ENCODE assay signal across 24 cellular contexts in the genomic region with DNA sequence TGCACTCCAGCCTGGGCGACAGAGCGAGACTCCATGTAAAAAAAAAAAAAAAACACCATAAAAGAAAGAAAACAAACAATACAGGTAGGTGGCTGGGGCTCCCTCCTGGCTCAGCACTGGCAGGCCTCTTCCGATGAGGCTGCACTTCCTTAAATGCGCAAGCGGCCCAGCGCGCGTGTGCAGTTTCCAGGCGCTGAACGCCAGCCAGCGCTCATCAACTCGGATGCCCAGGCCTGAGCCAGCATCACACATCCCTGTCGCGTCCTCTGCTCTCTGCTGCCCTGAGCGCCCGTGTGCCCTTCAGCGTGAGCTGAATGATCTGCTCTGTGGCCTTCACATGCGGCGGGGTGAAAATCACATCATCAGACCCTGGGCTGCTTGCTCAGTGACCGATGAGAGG. TPM values are rescaled to one million over a fixed set of nuclear protein-coding genes. Genes with fewer than 3 reads are reported as not detected.
DNase-seq lines count a peak whose midpoint lies in the region; ATAC-seq, FAIRE-seq and TF ChIP-seq lines count a peak whose summit lies in the region.
"Had no signal": no experiment of that assay in that cellular context is flagged by ENCODE, and none has a peak within 500 bp of the region (broad histone marks: within the 10 kb centered on the region; RNA-seq: fewer than 3 reads in every experiment).

No MANE protein-coding gene starts in this region.

- CTCF ChIA-PET in WTC11 (lab: Charles Lee): interaction anchor here (0.9 kb wide), 1 partner anchor 74 kb away, joined by 7 read pairs; no protein-coding TSS in a partner anchor

- H3K4me1 Mint-ChIP-seq in WTC11 (peaks cover 21% of the 10 kb centered on the region), endothelial cell (ENCODE audit: unreplicated experiment) (peaks cover 4% of the 10 kb centered on the region)
- H3K4me1 Mint-ChIP-seq: CD4-positive, CD25-positive, alpha-beta regulatory T cell; IgD-negative memory B cell had no signal

- no peak overlapping the region for H3K4me3 Mint-ChIP-seq in WTC11
- peak overlapping the region; percentile 60 for H3K4me3 Mint-ChIP-seq in endothelial cell (ENCODE audit: unreplicated experiment)
- H3K4me3 Mint-ChIP-seq: CD4-positive, CD25-positive, alpha-beta regulatory T cell; IgD-negative memory B cell had no signal

- in situ Hi-C loops in G401 (cut with HindIII; ENCODE audit: low sequenced_read_pairs): no loop called here

- ATAC-seq in WTC11: no peak
- ATAC-seq in psoas muscle: no peak
- ATAC-seq: Panc1 had no signal

- H3K4me1 ChIP-seq in psoas muscle: no peaks in the 10 kb centered on the region

- peak; percentile 89 for FAIRE-seq in urothelium cell line (lab: Jason Lieb, UNC)
- FAIRE-seq: D721Med, G401.6 had no signal

- DNase-seq in G401 (ENCODE audit: low spot score) (peak; percentile 79), WTC11 (ENCODE audit: low spot score) (no peak), endothelial cell (ENCODE audit: low spot score) (no peak), urothelium cell line (ENCODE audit: low spot score) (no peak), HuH-7.5 (ENCODE audit: low spot score) (no peak), psoas muscle (no peak), head of caudate nucleus (no peak)
- DNase-seq: CD4-positive, CD25-positive, alpha-beta regulatory T cell; GOT3; NCI-H1048; NCI-H1417; NCI-H1694; NCI-H2081; NCI-H2227 treated with DMSO at 0.1 percent for 48 hours; NCI-H510A; NCI-H69; SIG-M5 had no signal

- WGBS in psoas muscle, 3 donors: 96 to 98% (median 97%) methylated on average over 20 of the region's 20 CpGs

- peaks cover 0 to 35% of the 10 kb centered on the region in 2 donors for H3K36me3 ChIP-seq in psoas muscle (ENCODE audit: insufficient read depth in 1 of 2, low read depth in 1 of 2)

- TF ChIP-seq CTCF in WTC11 (IDR thresholded peaks at IDR 0.05) (no peak), endothelial cell (IDR thresholded peaks at IDR 0.05; ENCODE audit: unreplicated experiment) (no peak), psoas muscle (IDR thresholded peaks at IDR 0.05) (no peak)

- no peak overlapping the region for H3K4me3 ChIP-seq in psoas muscle
- H3K4me3 ChIP-seq: BLaER1, SK-N-MC had no signal

- H3K9me3 Mint-ChIP-seq in WTC11: no peaks in the 10 kb centered on the region
- H3K9me3 Mint-ChIP-seq in endothelial cell (ENCODE audit: unreplicated experiment): peaks cover 3% of the 10 kb centered on the region
- H3K9me3 Mint-ChIP-seq: CD4-positive, CD25-positive, alpha-beta regulatory T cell; IgD-negative memory B cell had no signal

- no peaks in the 10 kb centered on the region for H3K27me3 ChIP-seq in psoas muscle (ENCODE audit: insufficient read depth in 3 of 3, low read length in 2 of 3)
- H3K27me3 ChIP-seq: BLaER1 had no signal

- no peak overlapping the region for H3K27ac ChIP-seq in psoas muscle
- H3K27ac ChIP-seq: BLaER1, RWPE1, SK-N-MC had no signal

- H3K36me3 Mint-ChIP-seq in WTC11 (peaks cover 15% of the 10 kb centered on the region), endothelial cell (ENCODE audit: low read depth, unreplicated experiment) (peaks cover 15% of the 10 kb centered on the region)
- H3K36me3 Mint-ChIP-seq: IgD-negative memory B cell had no signal

- H3K27me3 Mint-ChIP-seq in WTC11 (ENCODE audit: low read depth) (no peaks in the 10 kb centered on the region), endothelial cell (ENCODE audit: unreplicated experiment) (peaks cover 1% of the 10 kb centered on the region)
- H3K27me3 Mint-ChIP-seq: CD4-positive, CD25-positive, alpha-beta regulatory T cell; IgD-negative memory B cell had no signal

- no peaks in the 10 kb centered on the region for H3K9me3 ChIP-seq in psoas muscle
- H3K9me3 ChIP-seq: BLaER1 had no signal

- peak overlapping the region; percentile 94; the same call in 1 of the 2 replicates for H3K27ac Mint-ChIP-seq in WTC11
- H3K27ac Mint-ChIP-seq in endothelial cell (ENCODE audit: unreplicated experiment): no peak overlapping the region
- H3K27ac Mint-ChIP-seq: CD4-positive, CD25-positive, alpha-beta regulatory T cell; IgD-negative memory B cell had no signal

- intact Hi-C loops in psoas muscle (cut with DNase I): no loop called here
- intact Hi-C loops in head of caudate nucleus (cut with DNase I): no loop called here

- POLR2A ChIA-PET in WTC11 (lab: Charles Lee): no interaction called here

TF ChIP-seq in WTC11, 78 proteins besides CTCF, POLR2A, EP300 and RAD21 (continues in another document):
- TF ChIP-seq ZNF396 (CRISPR knock-in tag; IDR thresholded peaks at IDR 0.05; ENCODE audit: borderline replicate concordance): no peak
- no peak for TF ChIP-seq ZNF263 (CRISPR knock-in tag; IDR thresholded peaks at IDR 0.05; ENCODE audit: low read depth)
- TF ChIP-seq, protein P1, sequence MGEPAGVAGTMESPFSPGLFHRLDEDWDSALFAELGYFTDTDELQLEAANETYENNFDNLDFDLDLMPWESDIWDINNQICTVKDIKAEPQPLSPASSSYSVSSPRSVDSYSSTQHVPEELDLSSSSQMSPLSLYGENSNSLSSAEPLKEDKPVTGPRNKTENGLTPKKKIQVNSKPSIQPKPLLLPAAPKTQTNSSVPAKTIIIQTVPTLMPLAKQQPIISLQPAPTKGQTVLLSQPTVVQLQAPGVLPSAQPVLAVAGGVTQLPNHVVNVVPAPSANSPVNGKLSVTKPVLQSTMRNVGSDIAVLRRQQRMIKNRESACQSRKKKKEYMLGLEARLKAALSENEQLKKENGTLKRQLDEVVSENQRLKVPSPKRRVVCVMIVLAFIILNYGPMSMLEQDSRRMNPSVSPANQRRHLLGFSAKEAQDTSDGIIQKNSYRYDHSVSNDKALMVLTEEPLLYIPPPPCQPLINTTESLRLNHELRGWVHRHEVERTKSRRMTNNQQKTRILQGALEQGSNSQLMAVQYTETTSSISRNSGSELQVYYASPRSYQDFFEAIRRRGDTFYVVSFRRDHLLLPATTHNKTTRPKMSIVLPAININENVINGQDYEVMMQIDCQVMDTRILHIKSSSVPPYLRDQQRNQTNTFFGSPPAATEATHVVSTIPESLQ (CRISPR knock-in tag; IDR thresholded peaks at IDR 0.05): no peak
- no peak for TF ChIP-seq TP53 (CRISPR knock-in tag; IDR thresholded peaks at IDR 0.05)
- TF ChIP-seq TEAD1 (CRISPR knock-in tag; IDR thresholded peaks at IDR 0.05): no peak
- TF ChIP-seq, protein P2, sequence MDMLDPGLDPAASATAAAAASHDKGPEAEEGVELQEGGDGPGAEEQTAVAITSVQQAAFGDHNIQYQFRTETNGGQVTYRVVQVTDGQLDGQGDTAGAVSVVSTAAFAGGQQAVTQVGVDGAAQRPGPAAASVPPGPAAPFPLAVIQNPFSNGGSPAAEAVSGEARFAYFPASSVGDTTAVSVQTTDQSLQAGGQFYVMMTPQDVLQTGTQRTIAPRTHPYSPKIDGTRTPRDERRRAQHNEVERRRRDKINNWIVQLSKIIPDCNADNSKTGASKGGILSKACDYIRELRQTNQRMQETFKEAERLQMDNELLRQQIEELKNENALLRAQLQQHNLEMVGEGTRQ (CRISPR knock-in tag; IDR thresholded peaks at IDR 0.05): no peak
- TF ChIP-seq ESRRA (CRISPR knock-in tag; IDR thresholded peaks at IDR 0.05; ENCODE audit: borderline replicate concordance): no peak
- no peak for TF ChIP-seq CREB1 (CRISPR knock-in tag; IDR thresholded peaks at IDR 0.05)
- TF ChIP-seq, protein P3, sequence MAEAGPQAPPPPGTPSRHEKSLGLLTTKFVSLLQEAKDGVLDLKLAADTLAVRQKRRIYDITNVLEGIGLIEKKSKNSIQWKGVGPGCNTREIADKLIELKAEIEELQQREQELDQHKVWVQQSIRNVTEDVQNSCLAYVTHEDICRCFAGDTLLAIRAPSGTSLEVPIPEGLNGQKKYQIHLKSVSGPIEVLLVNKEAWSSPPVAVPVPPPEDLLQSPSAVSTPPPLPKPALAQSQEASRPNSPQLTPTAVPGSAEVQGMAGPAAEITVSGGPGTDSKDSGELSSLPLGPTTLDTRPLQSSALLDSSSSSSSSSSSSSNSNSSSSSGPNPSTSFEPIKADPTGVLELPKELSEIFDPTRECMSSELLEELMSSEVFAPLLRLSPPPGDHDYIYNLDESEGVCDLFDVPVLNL (CRISPR knock-in tag; IDR thresholded peaks at IDR 0.05; ENCODE audit: borderline replicate concordance, low read depth): no peak

RNA-seq across cellular contexts. Expression of a gene that starts 31.8 kb away (rescaled TPM):
- 31.4 and 37.8 TPM in 2 replicates for total RNA-seq in G401 (2014; rRNA removed; shearing (Covaris generic))
- total RNA-seq in WTC11 (2021): 100 to 108 TPM (median 102 TPM) in 3 replicates
- total RNA-seq in endothelial cell (ENCODE audit: unreplicated experiment): 14.2 TPM
- total RNA-seq in psoas muscle: 10 to 100 TPM in 2 of 4 donors, 1 to 10 TPM in 2; 5.6 to 12.4 (median 8.4) TPM
- 10 to 100 TPM; 13.6 to 29.2 (median 19.1) TPM for polyA plus RNA-seq in psoas muscle

RNA-seq across cellular contexts. Expression of a gene that starts 31.9 kb away (rescaled TPM):
- total RNA-seq in G401 (2014; rRNA removed; shearing (Covaris generic)): 57.5 and 57.8 TPM in 2 replicates
- total RNA-seq in WTC11 (2021) (33.6 to 38.9 TPM (median 34.7 TPM) in 3 replicates), endothelial cell (ENCODE audit: unreplicated experiment) (19.1 TPM), psoas muscle (10 to 100 TPM; 15.9 to 21.9 (median 18.4) TPM)
- polyA plus RNA-seq in psoas muscle: 10 to 100 TPM; 21.6 to 53.0 (median 41.1) TPM

RNA-seq across cellular contexts. Expression of a gene that starts 40.4 kb away (rescaled TPM):
- total RNA-seq in G401 (2014; rRNA removed; shearing (Covaris generic)): 52.9 and 74.2 TPM in 2 replicates
- total RNA-seq in WTC11 (2021): 44.9 to 50.8 TPM (median 49.6 TPM) in 3 replicates
- 40.7 TPM for total RNA-seq in endothelial cell (ENCODE audit: unreplicated experiment)
- total RNA-seq in psoas muscle: 10 to 100 TPM; 13.4 to 25.1 (median 21.7) TPM
- polyA plus RNA-seq in psoas muscle: 10 to 100 TPM in 2 of 3 donors, 1 to 10 TPM in 1; 8.4 to 14.3 (median 12.3) TPM

RNA-seq across cellular contexts. Expression of a gene that starts 41.1 kb away (rescaled TPM):
- total RNA-seq in G401 (2014; rRNA removed; shearing (Covaris generic)): 77.8 and 163 TPM in 2 replicates
- total RNA-seq in WTC11 (2021): 43.8 to 47.8 TPM (median 46.7 TPM) in 3 replicates
- 43.3 TPM for total RNA-seq in endothelial cell (ENCODE audit: unreplicated experiment)
- 10 to 100 TPM; 11.8 to 16.4 (median 15.3) TPM for total RNA-seq in psoas muscle
- 10 to 100 TPM; 11.7 to 17.5 (median 17.5) TPM for polyA plus RNA-seq in psoas muscle
